ENCODE assay signal across 11 cellular contexts in genomic region chr16:50743575-50744225, GRCh38. TPM values are rescaled to one million over a fixed set of nuclear protein-coding genes. Genes with fewer than 3 reads are reported as not detected.
DNase-seq lines count a peak whose midpoint lies in the region; ATAC-seq, FAIRE-seq and TF ChIP-seq lines count a peak whose summit lies in the region.
"Had no signal": no experiment of that assay in that cellular context is flagged by ENCODE, and none has a peak within 500 bp of the region (broad histone marks: within the 10 kb centered on the region; RNA-seq: fewer than 3 reads in every experiment).

No MANE protein-coding gene starts in this region.

- H3K9me3 ChIP-seq in A673 (ENCODE audit: low read depth, low read length, poor library complexity, severe bottlenecking) (no peaks in the 10 kb centered on the region), HUES64 (ENCODE audit: insufficient read depth, low read depth, low read length) (no peaks in the 10 kb centered on the region), WERI-Rb-1 (ENCODE audit: severe bottlenecking) (no peaks in the 10 kb centered on the region)
- H3K9me3 ChIP-seq in naive thymus-derived CD4-positive, alpha-beta T cell (ENCODE audit: control insufficient read depth in 2 of 3, low read length in 3 of 3): no peaks in the 10 kb centered on the region

- FAIRE-seq in colon (lab: Jason Lieb, UNC): peak; percentile 60

- peak overlapping the region; percentile 90 to 99 (median 97) for H3K27ac Mint-ChIP-seq in naive thymus-derived CD4-positive, alpha-beta T cell

- intact Hi-C loops in A673 (cut with micrococcal nuclease; ENCODE audit: unreplicated experiment): no loop called here
- intact Hi-C loops in naive thymus-derived CD4-positive, alpha-beta T cell (cut with micrococcal nuclease): loop anchor here in 1 of 2 donors (2.0 to 5.0 kb wide), 2 partner anchors 591 to 716 kb away; partner anchors contain the start of genes CNEP1R1 and TENT4B

- 71% methylated on average over 1 of the region's 3 CpGs for WGBS in HUES64

- H3K4me1 ChIP-seq in A673 (ENCODE audit: insufficient read depth, low read length, poor library complexity, severe bottlenecking): no peaks in the 10 kb centered on the region
- peaks cover 20% of the 10 kb centered on the region for H3K4me1 ChIP-seq in HUES64 (ENCODE audit: insufficient read depth, low read length)
- peaks cover 14 to 49% of the 10 kb centered on the region in 2 donors for H3K4me1 ChIP-seq in naive thymus-derived CD4-positive, alpha-beta T cell (ENCODE audit: control insufficient read depth in 2 of 2, insufficient read depth in 2 of 2, low read length in 2 of 2)

- no peaks in the 10 kb centered on the region for H3K27me3 ChIP-seq in A673 (replicated peaks; ENCODE audit: insufficient read depth, low read depth, low read length, poor library complexity)
- H3K27me3 ChIP-seq in HUES64 (ENCODE audit: insufficient read depth, low read length): no peaks in the 10 kb centered on the region
- no peaks in the 10 kb centered on the region for H3K27me3 ChIP-seq in naive thymus-derived CD4-positive, alpha-beta T cell (ENCODE audit: control insufficient read depth in 2 of 2, insufficient read depth in 2 of 2, low read length in 2 of 2)
- H3K27me3 ChIP-seq in WERI-Rb-1 (ENCODE audit: insufficient read depth, low read depth, severe bottlenecking): peaks cover 6% of the 10 kb centered on the region

- TSS peak; percentile 45 for BruUV-seq in A673 (replicated peaks; lab: Mats Ljungman, UMichigan)

- H3K27me3 Mint-ChIP-seq in naive thymus-derived CD4-positive, alpha-beta T cell: no peaks in the 10 kb centered on the region

- no peak for DNase-seq in A673 (ENCODE audit: low spot score)
- peak in 2 of 9 donors; percentile 31 to 35 for DNase-seq in naive thymus-derived CD4-positive, alpha-beta T cell
- no peak for DNase-seq in OCI-M1 (lab: John Stamatoyannopoulos, UW)
- no peak for DNase-seq in WERI-Rb-1
- DNase-seq in NCI-H1436 (lab: John Stamatoyannopoulos, UW): no peak
- DNase-seq: central memory CD4-positive, alpha-beta T cell; NCI-H2227 treated with DMSO at 0.1 percent for 48 hours; T-helper 9 cell had no signal

- H3K36me3 ChIP-seq in A673 (ENCODE audit: insufficient read depth, low read length, poor library complexity, severe bottlenecking) (no peaks in the 10 kb centered on the region), HUES64 (ENCODE audit: insufficient read depth, low read length) (no peaks in the 10 kb centered on the region), WERI-Rb-1 (peaks cover 3% of the 10 kb centered on the region)
- H3K36me3 ChIP-seq in naive thymus-derived CD4-positive, alpha-beta T cell (ENCODE audit: control insufficient read depth in 2 of 3, insufficient read depth in 3 of 3, low read length in 3 of 3): peaks cover 0 to 9% (median 0%) of the 10 kb centered on the region in 3 experiments

- no peaks in the 10 kb centered on the region for H3K9me3 Mint-ChIP-seq in naive thymus-derived CD4-positive, alpha-beta T cell

- TF ChIP-seq CTCF in A673 (conservative IDR thresholded peaks at IDR 0.05; ENCODE audit: low read depth, low read length) (no peak), WERI-Rb-1 (IDR thresholded peaks at IDR 0.05; ENCODE audit: low read depth, low read length) (no peak)

- H3K36me3 Mint-ChIP-seq in naive thymus-derived CD4-positive, alpha-beta T cell: peaks cover 10 to 52% (median 26%) of the 10 kb centered on the region in 5 donors

- no peak for ATAC-seq in naive thymus-derived CD4-positive, alpha-beta T cell
- ATAC-seq in GM19395 (IDR thresholded peaks at IDR 0.05; ENCODE audit: unreplicated experiment): no peak

- H3K4me1 Mint-ChIP-seq in naive thymus-derived CD4-positive, alpha-beta T cell: peaks cover 32 to 64% (median 55%) of the 10 kb centered on the region in 7 donors

- no peak overlapping the region for H3K4me3 ChIP-seq in A673 (ENCODE audit: low read depth, low read length, poor library complexity, severe bottlenecking)
- 0 out of 2 replicates have a peak overlapping the region, but pooled peaks have one; percentile 3 for H3K4me3 ChIP-seq in HUES64 (ENCODE audit: low read length)
- H3K4me3 ChIP-seq in naive thymus-derived CD4-positive, alpha-beta T cell (ENCODE audit: low read length): peak overlapping the region; percentile 59
- H3K4me3 ChIP-seq in WERI-Rb-1 (ENCODE audit: low read depth, low read length): no peak overlapping the region

- no peak overlapping the region for H3K9ac ChIP-seq in HUES64 (ENCODE audit: low read depth, low read length)

- POLR2A ChIA-PET in A673 (lab: Charles Lee; ENCODE audit: low non-redundant PET): no interaction called here
- POLR2A ChIA-PET in naive thymus-derived CD4-positive, alpha-beta T cell (lab: Charles Lee): interaction anchor here (0.6 to 6.1 kb wide), 19 partner anchors 8 to 592 kb away, joined by 3 to 53 read pairs (median 4); partner anchors contain the start of gene SNX20

- H3K4me3 Mint-ChIP-seq in naive thymus-derived CD4-positive, alpha-beta T cell: peak overlapping the region; percentile 84 to 100 (median 96)

- H3K27ac ChIP-seq in A673 (ENCODE audit: low read depth, low read length, poor library complexity, severe bottlenecking) (no peak overlapping the region), HUES64 (ENCODE audit: low read depth, low read length) (no peak overlapping the region), WERI-Rb-1 (no peak overlapping the region)
- H3K27ac ChIP-seq in naive thymus-derived CD4-positive, alpha-beta T cell (ENCODE audit: low read depth, low read length): peak overlapping the region; percentile 100

- CTCF ChIA-PET in A673 (lab: Charles Lee): no interaction called here
- CTCF ChIA-PET in naive thymus-derived CD4-positive, alpha-beta T cell (lab: Charles Lee): interaction anchor here (1.0 to 12.1 kb wide), 5 partner anchors 14 to 153 kb away, joined by 3 to 225 read pairs (median 33); partner anchors contain the start of gene SNX20

RNA-seq across cellular contexts. Expression of gene CYLD, which starts 1.8 kb away (rescaled TPM):
- total RNA-seq in A673 (2021): 6.3 and 9.5 TPM in 2 replicates
- 8.9 TPM for polyA plus RNA-seq in HUES64 (2013, experiment 1 of 2)
- 7.5 TPM for polyA plus RNA-seq in HUES64 (2013, experiment 2 of 2)
- total RNA-seq in naive thymus-derived CD4-positive, alpha-beta T cell: 100 to 1,000 TPM; 259 to 393 (median 336) TPM
- 100 to 1,000 TPM; 170 to 224 TPM for polyA plus RNA-seq in naive thymus-derived CD4-positive, alpha-beta T cell

RNA-seq across cellular contexts. Expression of gene NOD2, which starts 50.3 kb away (rescaled TPM):
- not detected in 2 replicates for total RNA-seq in A673 (2021)
- 0.10 TPM for polyA plus RNA-seq in HUES64 (2013, experiment 1 of 2)
- polyA plus RNA-seq in HUES64 (2013, experiment 2 of 2): 0.44 TPM
- total RNA-seq in naive thymus-derived CD4-positive, alpha-beta T cell: 10 to 100 TPM in 2 of 5 experiments, 1 to 10 TPM in 1, under 1 TPM in 2; 0.49 to 40.5 (median 4.8) TPM
- under 1 TPM; 0.06 TPM for polyA plus RNA-seq in naive thymus-derived CD4-positive, alpha-beta T cell

Comparison
In these comparisons a context has a peak if more than half of its experiments do, and no peak if none do; other contexts are left out.
1. H3K4me3 ChIP-seq: peak in HUES64 (single experiment) and naive thymus-derived CD4-positive, alpha-beta T cell (single experiment); none in A673 (single experiment) and WERI-Rb-1 (single experiment).
2. RNA of gene CYLD, which starts 1.8 kb away (total RNA-seq): 259 to 393 TPM in naive thymus-derived CD4-positive, alpha-beta T cell; 6.3 to 9.5 TPM in A673; every median in the first group is over 10 times any median in the second.